18 cellular contexts compared by ENCODE assay signal in genomic region chr5:157132302-157132612, GRCh38. TPM values are rescaled to one million over a fixed set of nuclear protein-coding genes. Genes with fewer than 3 reads are reported as not detected.
"Had no signal": no experiment of that assay in that cellular context is flagged by ENCODE, and none has a peak within 500 bp of the region (broad histone marks: within the 10 kb centered on the region; RNA-seq: fewer than 3 reads in every experiment).

No MANE protein-coding gene starts in this region.

- H3K9me3 Mint-ChIP-seq: endodermal cell, immature natural killer cell, memory B cell, mesothelial cell of epicardium had no signal

- H3K27me3 ChIP-seq: foreskin keratinocyte, left lung, pancreas had no signal

- H3K4me1 ChIP-seq: foreskin keratinocyte, lower lobe of right lung, pancreas had no signal

- H3K9me3 ChIP-seq: left lung, lower lobe of right lung, pancreas had no signal

- DNase-seq: endodermal cell; foreskin keratinocyte; left lung; lower lobe of right lung; occipital lobe; right cardiac atrium; stimulated activated CD4-positive, alpha-beta T cell treated with anti-CD3 and anti-CD28 coated beads, Interleukin-12 subunit alpha, Interleukin-12 subunit beta, amount 100 ng/mL, for 4 hours had no signal

- H3K27ac ChIP-seq: foreskin keratinocyte, left lung, lower lobe of right lung, pancreas had no signal

- H3K4me3 Mint-ChIP-seq: endodermal cell, mesothelial cell of epicardium, nephron had no signal

- H3K4me3 ChIP-seq: left lung, lower lobe of right lung had no signal

- H3K4me1 Mint-ChIP-seq: mesothelial cell of epicardium, nephron had no signal

- H3K36me3 ChIP-seq: pancreas had no signal

- H3K27me3 Mint-ChIP-seq: memory B cell, progenitor cell of endocrine pancreas had no signal

- H3K27ac Mint-ChIP-seq: endodermal cell, memory B cell, mesothelial cell of epicardium, nephron, progenitor cell of endocrine pancreas had no signal

RNA-seq across cellular contexts. Expression of gene HAVCR2, which starts 23.4 kb away (rescaled TPM):
- polyA plus RNA-seq: endothelial cell of umbilical vein, foreskin keratinocyte had no signal

RNA-seq across cellular contexts. Expression of gene GARIN3, which starts 33.8 kb away (rescaled TPM):
- polyA plus RNA-seq: endothelial cell of umbilical vein, foreskin keratinocyte, immature natural killer cell, keratinocyte, pancreas, right cardiac atrium, small intestine, thymus, urinary bladder had no signal

RNA-seq across cellular contexts. Expression of gene ITK, which starts 48.4 kb away (rescaled TPM):
- polyA plus RNA-seq: endothelial cell of umbilical vein, foreskin keratinocyte, keratinocyte had no signal
